In the genomic region with DNA sequence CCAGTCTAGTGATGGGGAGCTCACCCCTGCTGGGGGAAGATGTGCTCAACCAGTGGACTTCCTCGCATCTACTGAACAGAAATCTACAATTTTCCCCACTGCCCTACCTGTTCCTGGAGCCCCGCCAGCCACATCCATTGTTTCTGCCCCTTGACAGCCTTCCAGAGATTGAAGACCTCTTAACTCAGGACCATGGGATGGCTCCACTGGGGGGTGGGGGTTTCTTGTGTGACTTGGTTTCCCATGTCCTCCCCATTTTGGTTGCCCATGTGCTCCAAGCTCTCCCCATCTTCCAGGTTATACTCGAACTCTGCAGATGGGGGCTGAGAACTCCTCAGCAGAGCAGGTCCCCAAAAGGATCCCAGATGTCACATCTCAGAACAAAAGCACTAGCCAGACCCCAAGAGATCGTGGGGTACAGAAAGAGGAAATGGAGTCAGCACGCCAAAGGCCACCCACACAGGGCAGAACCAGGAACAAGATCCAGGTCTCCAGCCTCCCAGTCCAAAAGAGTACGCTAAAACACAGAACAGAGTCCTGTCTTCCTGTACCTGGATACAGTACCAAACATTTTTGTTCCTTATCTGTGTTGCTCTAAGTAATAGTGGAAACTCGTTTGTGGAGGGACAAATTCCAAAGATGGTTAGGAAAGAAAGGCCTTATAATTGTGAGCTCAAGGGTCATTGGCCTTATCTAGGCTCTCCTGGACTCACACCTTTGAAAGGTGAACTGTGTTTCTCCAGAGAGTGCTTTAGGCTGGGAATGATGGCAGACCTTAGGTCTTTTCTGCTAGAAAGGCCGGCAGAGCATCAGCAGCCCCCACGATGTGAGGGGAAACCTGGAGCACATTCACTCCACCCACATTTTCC, we compare ENCODE assay signal across 1 cellular context.
TF ChIP-seq lines count a peak whose summit lies in the region.

No MANE protein-coding gene starts in this region.

TF ChIP-seq in H1, 55 proteins besides CTCF, POLR2A, EP300 and RAD21:
- no peak for TF ChIP-seq NANOG (IDR thresholded peaks at IDR 0.05; ENCODE audit: insufficient read depth, low read depth, low read length, poor library complexity, severe bottlenecking)
- TF ChIP-seq MAFK (IDR thresholded peaks at IDR 0.05; ENCODE audit: low read depth, low read length): no peak
- no peak for TF ChIP-seq GABPA (IDR thresholded peaks at IDR 0.05; ENCODE audit: borderline replicate concordance, insufficient read depth, low read length)
- TF ChIP-seq JUN (IDR thresholded peaks at IDR 0.05; ENCODE audit: low read depth, low read length): no peak
- TF ChIP-seq, protein P1, sequence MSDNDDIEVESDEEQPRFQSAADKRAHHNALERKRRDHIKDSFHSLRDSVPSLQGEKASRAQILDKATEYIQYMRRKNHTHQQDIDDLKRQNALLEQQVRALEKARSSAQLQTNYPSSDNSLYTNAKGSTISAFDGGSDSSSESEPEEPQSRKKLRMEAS (IDR thresholded peaks at IDR 0.05): no peak
- TF ChIP-seq SIN3A (conservative IDR thresholded peaks at IDR 0.05 in 1 of 2, IDR thresholded peaks at IDR 0.05 in 1 of 2; ENCODE audit: low read depth in 1 of 2, low read length in 2 of 2): no peak
- TF ChIP-seq CHD2 (IDR thresholded peaks at IDR 0.05; ENCODE audit: low read length): no peak
- TF ChIP-seq PHF8 (conservative IDR thresholded peaks at IDR 0.05; ENCODE audit: low read depth, low read length): no peak
- TF ChIP-seq BRCA1 (IDR thresholded peaks at IDR 0.05; ENCODE audit: low read depth, low read length): no peak
- no peak for TF ChIP-seq SP2 (IDR thresholded peaks at IDR 0.05; ENCODE audit: low read length)
- no peak for TF ChIP-seq SP4 (IDR thresholded peaks at IDR 0.05; ENCODE audit: low read length)
- no peak for TF ChIP-seq EGR1 (IDR thresholded peaks at IDR 0.05; ENCODE audit: borderline replicate concordance, low read depth, low read length)
- no peak for TF ChIP-seq SIRT6 (IDR thresholded peaks at IDR 0.05; ENCODE audit: low read length)
- no peak for TF ChIP-seq SP1 (IDR thresholded peaks at IDR 0.05; ENCODE audit: low read depth, low read length)
- no peak for TF ChIP-seq NRF1 (IDR thresholded peaks at IDR 0.05; ENCODE audit: low read depth, low read length)
- TF ChIP-seq POLR2AphosphoS5 (IDR thresholded peaks at IDR 0.05; ENCODE audit: low read depth, low read length): no peak
- no peak for TF ChIP-seq RXRA (IDR thresholded peaks at IDR 0.05; ENCODE audit: insufficient read depth, low read depth, low read length)
- no peak for TF ChIP-seq KDM4A (IDR thresholded peaks at IDR 0.05; ENCODE audit: low read depth, low read length, severe bottlenecking)
- TF ChIP-seq, protein P2, sequence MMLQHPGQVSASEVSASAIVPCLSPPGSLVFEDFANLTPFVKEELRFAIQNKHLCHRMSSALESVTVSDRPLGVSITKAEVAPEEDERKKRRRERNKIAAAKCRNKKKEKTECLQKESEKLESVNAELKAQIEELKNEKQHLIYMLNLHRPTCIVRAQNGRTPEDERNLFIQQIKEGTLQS (IDR thresholded peaks at IDR 0.05; ENCODE audit: insufficient read depth, low read depth, low read length): no peak
